1 cellular context compared by ENCODE assay signal in genomic region chr6:170612256-170612804, GRCh38.
TF ChIP-seq lines count a peak whose summit lies in the region.

No MANE protein-coding gene starts in this region.

TF ChIP-seq in HEK293, 187 proteins besides CTCF, POLR2A, EP300 and RAD21 (continued from another document):
- peak; percentile 78 for TF ChIP-seq ZBTB17 (tag by site-specific recombination; IDR thresholded peaks at IDR 0.05)
- TF ChIP-seq, protein P1, sequence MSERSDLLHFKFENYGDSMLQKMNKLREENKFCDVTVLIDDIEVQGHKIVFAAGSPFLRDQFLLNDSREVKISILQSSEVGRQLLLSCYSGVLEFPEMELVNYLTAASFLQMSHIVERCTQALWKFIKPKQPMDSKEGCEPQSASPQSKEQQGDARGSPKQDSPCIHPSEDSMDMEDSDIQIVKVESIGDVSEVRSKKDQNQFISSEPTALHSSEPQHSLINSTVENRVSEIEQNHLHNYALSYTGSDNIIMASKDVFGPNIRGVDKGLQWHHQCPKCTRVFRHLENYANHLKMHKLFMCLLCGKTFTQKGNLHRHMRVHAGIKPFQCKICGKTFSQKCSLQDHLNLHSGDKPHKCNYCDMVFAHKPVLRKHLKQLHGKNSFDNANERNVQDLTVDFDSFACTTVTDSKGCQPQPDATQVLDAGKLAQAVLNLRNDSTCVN (tag by site-specific recombination; optimal IDR thresholded peaks at IDR 0.05), result peak; percentile 77
- peak; percentile 56 for TF ChIP-seq ZNF335 (tag by site-specific recombination; conservative IDR thresholded peaks at IDR 0.05)
